8 cellular contexts compared by ENCODE assay signal in genomic region chr12:31591308-31591901, GRCh38. TPM values are rescaled to one million over a fixed set of nuclear protein-coding genes. Genes with fewer than 3 reads are reported as not detected.
DNase-seq lines count a peak whose midpoint lies in the region; ATAC-seq and TF ChIP-seq lines count a peak whose summit lies in the region.

No MANE protein-coding gene starts in this region.

- H3K36me3 ChIP-seq in SJCRH30 = no peaks in the 10 kb centered on the region
- H3K36me3 ChIP-seq in urinary bladder (ENCODE audit: insufficient read depth) = no peaks in the 10 kb centered on the region

- TF ChIP-seq CTCF in 22Rv1 (IDR thresholded peaks at IDR 0.05) (no peak), epithelial cell of proximal tubule (conservative IDR thresholded peaks at IDR 0.05; ENCODE audit: low read depth, low read length) (no peak)

- H3K4me1 ChIP-seq in SJCRH30 = peaks cover 5% of the 10 kb centered on the region; the same call in 1 of the 2 replicates
- H3K4me1 ChIP-seq in urinary bladder (ENCODE audit: insufficient read depth) = no peaks in the 10 kb centered on the region

- ATAC-seq in GM18498 (IDR thresholded peaks at IDR 0.05; ENCODE audit: unreplicated experiment) = peak; percentile 18
- peak; percentile 24 for ATAC-seq in HG02981 (IDR thresholded peaks at IDR 0.05; ENCODE audit: unreplicated experiment)

- WGBS in urinary bladder = 1% methylated on average over 23 of the region's 23 CpGs

- H3K27me3 ChIP-seq in SJCRH30 = no peaks in the 10 kb centered on the region

- H3K9me3 ChIP-seq in SJCRH30 (replicated peaks) = no peaks in the 10 kb centered on the region

- DNase-seq in SJCRH30 (peak; percentile 40 to 67), epithelial cell of proximal tubule (ENCODE audit: low read depth) (no peak), mucosa of gallbladder (ENCODE audit: low spot score) (peak; percentile 16), NCI-H1436 (lab: John Stamatoyannopoulos, UW) (no peak)

- peak overlapping the region; percentile 73; the same call in 1 of the 2 replicates for H3K27ac ChIP-seq in 22Rv1
- peak overlapping the region; percentile 73 for H3K27ac ChIP-seq in SJCRH30
- peak overlapping the region; percentile 78 for H3K27ac ChIP-seq in urinary bladder (ENCODE audit: low read depth)

- peak overlapping the region; percentile 80 for H3K4me3 ChIP-seq in SJCRH30
- peak overlapping the region; percentile 78 for H3K4me3 ChIP-seq in epithelial cell of proximal tubule (ENCODE audit: low read depth, low read length)
- H3K4me3 ChIP-seq in urinary bladder (ENCODE audit: low read depth, low read length) = peak overlapping the region; percentile 96

RNA-seq across cellular contexts. Expression of gene DENND5B, which starts 0.5 kb away (rescaled TPM):
- total RNA-seq in SJCRH30 (2014; rRNA removed; shearing (Covaris generic)) = 20.8 and 22.4 TPM in 2 replicates
- total RNA-seq in epithelial cell of proximal tubule (8.6 and 13.9 TPM in 2 replicates), mucosa of gallbladder (13.7 TPM), urinary bladder (27.5 TPM)
- polyA plus RNA-seq in urinary bladder = 5.6 TPM

Comparison
In these comparisons a context has a peak if more than half of its experiments do, and no peak if none do; other contexts are left out.
1. DNase-seq: peak in SJCRH30 (2 of 2) and mucosa of gallbladder (single experiment); none in epithelial cell of proximal tubule (single experiment) and NCI-H1436 (single experiment).
2. Peak in every context shown above with its lines, with median percentiles within 50 percentile points of each other: H3K27ac ChIP-seq and H3K4me3 ChIP-seq.